ENCODE assay signal across 20 cellular contexts in genomic region chr20:15191082-15191723, GRCh38.
"Had no signal": no experiment of that assay in that cellular context is flagged by ENCODE, and none has a peak within 500 bp of the region (broad histone marks: within the 10 kb centered on the region; RNA-seq: fewer than 3 reads in every experiment).

No MANE protein-coding gene starts in this region.

- H3K27ac ChIP-seq: PC-9, Peyer's patch, SJCRH30 had no signal

- H3K9me3 ChIP-seq: Peyer's patch, SJCRH30 had no signal

- H2AFZ ChIP-seq: PC-9 had no signal

- H3K4me1 ChIP-seq: Peyer's patch, SJCRH30 had no signal

- DNase-seq: KBM-7, MV-4-11, NCI-H1048, NCI-H1105, NCI-H1417, NCI-H1436 treated with DMSO at 0.1 percent for 48 hours, NCI-H1694, NCI-H187 treated with DMSO at 0.1 percent for 48 hours, NCI-H2029 treated with DMSO at 0.1 percent for 48 hours, NCI-H2171 treated with DMSO at 0.1 percent for 48 hours, NCI-H345, NCI-H446 treated with DMSO at 0.1 percent for 48 hours, NCI-H510A treated with DMSO at 0.1 percent for 48 hours, NCI-H526, NCI-H748 treated with DMSO at 0.1 percent for 48 hours, OCI-M1, PC-9, Peyer's patch, SHP77 treated with DMSO at 0.1 percent for 48 hours, SJCRH30 had no signal

- H3K4me3 ChIP-seq: PC-9, Peyer's patch, SJCRH30 had no signal

- H3K4me2 ChIP-seq: PC-9 had no signal

- H3K27me3 ChIP-seq: Peyer's patch, SJCRH30 had no signal

- H3K36me3 ChIP-seq: Peyer's patch, SJCRH30 had no signal
